Comparison of ENCODE assay signal across 7 cellular contexts in the genomic region with DNA sequence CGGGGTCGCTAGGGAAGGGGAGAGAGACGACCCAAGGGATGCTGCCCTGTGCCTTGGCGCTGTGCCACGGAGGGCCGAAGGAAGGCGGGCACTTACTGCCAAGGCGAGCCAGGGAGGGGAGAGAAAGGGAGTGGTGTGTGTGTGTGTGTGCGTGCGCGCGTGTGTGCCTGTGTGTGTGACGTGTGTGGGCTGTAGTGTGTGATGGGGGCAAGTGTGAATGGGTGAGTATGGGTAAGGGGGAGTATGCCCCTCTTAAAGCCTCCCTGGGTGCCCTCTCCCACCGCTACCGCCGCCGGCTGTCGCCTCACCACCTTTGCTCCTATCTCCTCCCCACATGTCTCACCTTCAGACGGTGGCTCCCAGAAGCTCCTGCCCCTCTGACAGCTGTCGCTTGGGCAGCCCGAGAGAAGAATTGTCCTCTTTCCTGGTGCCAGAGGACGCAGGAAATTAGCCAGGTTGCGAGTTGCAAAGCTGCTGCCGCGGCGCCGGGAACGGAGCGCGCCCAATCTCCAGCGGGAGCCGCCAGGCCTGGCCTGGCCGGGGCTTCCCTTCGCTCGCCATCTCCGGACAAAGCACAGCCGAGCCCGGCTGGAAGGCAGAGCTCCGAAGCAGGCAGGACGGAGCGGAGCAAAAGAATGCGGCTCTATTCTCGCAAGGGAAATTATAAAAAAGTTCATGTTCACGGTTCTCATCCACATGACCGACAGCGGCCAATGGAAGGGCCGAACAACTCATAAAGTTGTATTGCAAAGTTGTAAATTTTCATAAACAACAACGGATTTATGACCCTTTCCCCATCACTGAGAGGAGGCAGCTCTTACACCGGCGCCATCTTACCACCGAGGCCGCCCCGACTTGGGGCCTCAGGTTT. TPM values are rescaled to one million over a fixed set of nuclear protein-coding genes. Genes with fewer than 3 reads are reported as not detected.
DNase-seq lines count a peak whose midpoint lies in the region; ATAC-seq and TF ChIP-seq lines count a peak whose summit lies in the region.

A gene (minus strand): TSS at position 639 of the 871 bp plus-strand sequence. CDS start 41,943 bp downstream, outside the sequence.

- no peak within 1 kb of the TSS for H3K27ac Mint-ChIP-seq in GM23338

- peak; percentile 88 to 92 for TF ChIP-seq POLR2A in Peyer's patch (IDR thresholded peaks at IDR 0.05)
- TF ChIP-seq POLR2A in sigmoid colon (IDR thresholded peaks at IDR 0.05), result peak; percentile 85 to 88

- H3F3A ChIP-seq in GM23338 (replicated peaks; ENCODE audit: low read depth), result peaks cover 35% of the 10 kb centered on the region

- no peak for TF ChIP-seq EP300 in sigmoid colon (IDR thresholded peaks at IDR 0.05)

- H3K36me3 ChIP-seq in GM23338 (ENCODE audit: insufficient read depth), result no peaks in the 10 kb centered on the region
- no peaks in the 10 kb centered on the region for H3K36me3 ChIP-seq in Peyer's patch
- H3K36me3 ChIP-seq in esophagus (ENCODE audit: control insufficient read depth in 2 of 2, insufficient read depth in 2 of 2, low read length in 1 of 2), result no peaks in the 10 kb centered on the region
- H3K36me3 ChIP-seq in sigmoid colon, result no peaks in the 10 kb centered on the region

- H2AFZ ChIP-seq in GM23338, result no peak within 1 kb of the TSS

- H3K27me3 ChIP-seq in GM23338 (ENCODE audit: insufficient read depth), result peaks cover 100% of the 10 kb centered on the region
- no peaks in the 10 kb centered on the region for H3K27me3 ChIP-seq in Peyer's patch
- H3K27me3 ChIP-seq in esophagus (ENCODE audit: control insufficient read depth in 1 of 2, insufficient read depth in 2 of 2, low read length in 2 of 2), result peaks cover 0 to 32% of the 10 kb centered on the region in 2 donors
- no peaks in the 10 kb centered on the region for H3K27me3 ChIP-seq in sigmoid colon

- H3K36me3 Mint-ChIP-seq in GM23338 (ENCODE audit: low read depth), result no peaks in the 10 kb centered on the region; the same call in 2 of the 3 replicates

- DNase-seq in GM23338 (ENCODE audit: low spot score) (peak; percentile 6), Peyer's patch (peak; percentile 16 to 85 (median 84)), sigmoid colon (peak; percentile 93)
- DNase-seq in stimulated activated CD4-positive, alpha-beta T cell treated with anti-CD3 and anti-CD28 coated beads, Interleukin-15, amount 100 ng/mL, for 24 hours, result no peak

- H3K9me3 ChIP-seq in Peyer's patch, result peaks cover 0 to 2% (median 0%) of the 10 kb centered on the region in 4 donors
- H3K9me3 ChIP-seq in esophagus (ENCODE audit: control insufficient read depth in 2 of 2, insufficient read depth in 1 of 2, low read depth in 1 of 2, low read length in 1 of 2), result no peaks in the 10 kb centered on the region
- no peaks in the 10 kb centered on the region for H3K9me3 ChIP-seq in sigmoid colon

- 9 to 14% methylated on average over 48 to 53 of the region's 53 CpGs for WGBS in esophagus, 2 donors
- WGBS in sigmoid colon, 2 donors, result 1 to 2% methylated on average over 53 of the region's 53 CpGs

- H3K4me1 Mint-ChIP-seq in GM23338, result peaks cover 24% of the 10 kb centered on the region

- H3K4me3 Mint-ChIP-seq in GM23338, result peak within 1 kb of the TSS; percentile 50

- H3K27ac ChIP-seq in GM23338 (ENCODE audit: low read depth) (no peak within 1 kb of the TSS), Peyer's patch (peak within 1 kb of the TSS; percentile 71 to 96 (median 86)), esophagus (ENCODE audit: low read depth in 2 of 2, low read length in 1 of 2) (peak within 1 kb of the TSS in 1 of 2 donors; percentile 29), sigmoid colon (peak within 1 kb of the TSS in 3 of 4 donors; percentile 91 to 96 (median 95))

- TF ChIP-seq CTCF in GM23338 (conservative IDR thresholded peaks at IDR 0.05; ENCODE audit: low read depth in 2 of 2) (no peak), Peyer's patch (IDR thresholded peaks at IDR 0.05) (no peak), sigmoid colon (IDR thresholded peaks at IDR 0.05) (no peak)

- no peak within 1 kb of the TSS for H3K4me2 ChIP-seq in GM23338

- ATAC-seq in GM23338 (no peak), HG03095 (IDR thresholded peaks at IDR 0.05; ENCODE audit: unreplicated experiment) (no peak)
- ATAC-seq in activated CD4-positive, CD25-positive, alpha-beta regulatory T cell treated with anti-CD3 and anti-CD28 coated beads, Interleukin-2, amount 50 U/mL, for 24 hours, result no peak

- H4K20me1 ChIP-seq in GM23338 (replicated peaks; ENCODE audit: insufficient read depth), result peaks cover 47% of the 10 kb centered on the region

- no peaks in the 10 kb centered on the region for H3K9me2 ChIP-seq in GM23338 (ENCODE audit: insufficient read depth)

- H3K27me3 Mint-ChIP-seq in GM23338 (ENCODE audit: insufficient read depth, low read depth, poor library complexity), result peaks cover 100% of the 10 kb centered on the region

- peaks cover 17% of the 10 kb centered on the region for H3K9me3 Mint-ChIP-seq in GM23338

- intact Hi-C loops in sigmoid colon (cut with DNase I), result loop anchor here (2.0 to 5.0 kb wide), 2 partner anchors 13 to 1295 kb away; a partner anchor contains a TSS

- H3K79me2 ChIP-seq in GM23338 (replicated peaks; ENCODE audit: insufficient read depth), result no peaks in the 10 kb centered on the region

- H3K4me1 ChIP-seq in GM23338 (ENCODE audit: insufficient read depth) (peaks cover 24% of the 10 kb centered on the region), Peyer's patch (peaks cover 0 to 52% (median 18%) of the 10 kb centered on the region in 4 donors), esophagus (ENCODE audit: control insufficient read depth in 2 of 2, insufficient read depth in 2 of 2, low read length in 1 of 2) (peaks cover 4 to 24% of the 10 kb centered on the region in 2 donors), sigmoid colon (peaks cover 0 to 76% (median 57%) of the 10 kb centered on the region in 4 donors)

- H3K4me3 ChIP-seq in GM23338 (peak within 1 kb of the TSS; percentile 43), Peyer's patch (peak within 1 kb of the TSS; percentile 42 to 75 (median 54)), esophagus (ENCODE audit: low read depth in 1 of 2, low read length in 2 of 2) (peak within 1 kb of the TSS; percentile 32 to 38), sigmoid colon (peak within 1 kb of the TSS; percentile 64 to 73 (median 68))

TF ChIP-seq in GM23338, 12 proteins besides CTCF, POLR2A, EP300 and RAD21:
- peak; percentile 94 for TF ChIP-seq EZH2phosphoT487 (IDR thresholded peaks at IDR 0.05; ENCODE audit: unreplicated experiment)
- peak; percentile 97 for TF ChIP-seq EZH2 (IDR thresholded peaks at IDR 0.05; ENCODE audit: low read depth, unreplicated experiment)
- TF ChIP-seq JUNB (IDR thresholded peaks at IDR 0.05; ENCODE audit: unreplicated experiment), result no peak

RNA-seq across cellular contexts. Expression of the gene that starts here (rescaled TPM):
- not detected in 2 replicates for total RNA-seq in GM23338 (2014; rRNA removed; shearing (Covaris generic))
- polyA plus RNA-seq in GM23338 (2016; fragmentation: Nextera tagmentation; extraction: Ambion mirVana), result not detected in 2 replicates
- 10 to 100 TPM in 3 of 4 donors, 1 to 10 TPM in 1; 6.7 to 21.2 (median 13.9) TPM for total RNA-seq in Peyer's patch
- polyA plus RNA-seq in esophagus, result 1 to 10 TPM; 3.3 to 4.3 TPM
- total RNA-seq in sigmoid colon, result 10 to 100 TPM in 2 of 4 donors, 1 to 10 TPM in 2; 4.9 to 20.8 (median 12.0) TPM
- polyA plus RNA-seq in sigmoid colon, result 10 to 100 TPM in 2 of 3 donors, 1 to 10 TPM in 1; 3.9 to 15.6 (median 10.3) TPM

Comparison
In these comparisons a context has a peak if more than half of its experiments do, and no peak if none do; other contexts are left out.
1. Peak in DNase-seq and H3K4me3 ChIP-seq in GM23338; RNA of the gene not detected or under 1 TPM.